Comparison of ENCODE assay signal across 35 cellular contexts in genomic region chr3:35437381-35437780, GRCh38.
"Had no signal": no experiment of that assay in that cellular context is flagged by ENCODE, and none has a peak within 500 bp of the region (broad histone marks: within the 10 kb centered on the region; RNA-seq: fewer than 3 reads in every experiment).

No MANE protein-coding gene starts in this region.

- H3K27ac Mint-ChIP-seq: activated B cell treated with CpG ODN at 0.5 μM for 24 hours; activated CD4-positive, alpha-beta memory T cell treated with anti-CD3 and anti-CD28 coated beads for 36 hours; activated CD4-positive, alpha-beta T cell treated with anti-CD3 and anti-CD28 coated beads, Interleukin-2, amount 10 ng/mL, durations not matched to agents 24 days and 14 days; activated CD8-positive, alpha-beta T cell treated with anti-CD3 and anti-CD28 coated beads for 36 hours; activated naive CD4-positive, alpha-beta T cell treated with anti-CD3 and anti-CD28 coated beads for 36 hours; activated naive CD4-positive, alpha-beta T cell treated with anti-CD3 and anti-CD28 coated beads, Interleukin-2, amount 50 U/mL, for 72 hours; activated naive CD8-positive, alpha-beta T cell treated with anti-CD3 and anti-CD28 coated beads for 36 hours; activated T-cell treated with anti-CD3 and anti-CD28 coated beads, Interleukin-2, amount 50 U/mL, for 72 hours; activated T-helper 1 cell treated with anti-CD3 and anti-CD28 coated beads, Interleukin-12 subunit alpha, Interleukin-12 subunit beta, Interleukin-2, Interleukin-4 antibody, amounts not matched to agents 30 ng/mL and 10 ng/mL and 1 ng/mL, durations not matched to agents 14 hours and 24 hours and 36 hours; activated T-helper 17 cell treated with anti-CD3 and anti-CD28 coated beads, Interleukin-2, amount 50 U/mL, for 72 hours; T-helper 1 cell treated with Interleukin-12 subunit alpha and Interleukin-12 subunit beta and Interleukin-4 antibody, amounts not matched to agents 30 μg/mL and 1 μg/mL, for 36 hours; T-helper 2 cell treated with Interferon-gamma antibody and Interleukin-4, amounts not matched to agents 5 μg/mL and 100 μg/mL, for 36 hours had no signal

- H3K27me3 Mint-ChIP-seq: activated B cell treated with CpG ODN at 0.5 μM for 24 hours; activated CD4-positive, alpha-beta memory T cell treated with anti-CD3 and anti-CD28 coated beads for 36 hours; activated CD4-positive, alpha-beta T cell treated with anti-CD3 and anti-CD28 coated beads, Interleukin-2, amount 10 ng/mL, durations not matched to agents 24 days and 14 days; activated CD8-positive, alpha-beta T cell treated with anti-CD3 and anti-CD28 coated beads for 36 hours; activated T-helper 17 cell treated with anti-CD3 and anti-CD28 coated beads, Interleukin-2, amount 50 U/mL, for 72 hours had no signal

- H3K27ac ChIP-seq: adrenal gland, body of pancreas, brain microvascular endothelial cell, breast epithelium, VCaP had no signal

- ATAC-seq: activated CD8-positive, alpha-beta T cell treated with anti-CD3 and anti-CD28 coated beads for 36 hours; activated naive CD4-positive, alpha-beta T cell treated with anti-CD3 and anti-CD28 coated beads, Interleukin-2, amount 50 U/mL, for 72 hours; activated T-cell treated with anti-CD3 and anti-CD28 coated beads, Interleukin-2, amount 50 U/mL, for 4 hours; activated T-cell treated with anti-CD3 and anti-CD28 coated beads, Interleukin-2, amount 50 U/mL, for 72 hours; activated T-helper 17 cell treated with anti-CD3 and anti-CD28 coated beads, Interleukin-2, amount 50 U/mL, for 72 hours; body of pancreas had no signal

- H3K4me1 Mint-ChIP-seq: activated B cell treated with CpG ODN at 0.5 μM for 24 hours; activated CD4-positive, alpha-beta T cell treated with anti-CD3 and anti-CD28 coated beads, Interleukin-2, amount 10 ng/mL, durations not matched to agents 24 days and 14 days; activated naive CD8-positive, alpha-beta T cell treated with anti-CD3 and anti-CD28 coated beads for 36 hours; activated T-helper 17 cell treated with anti-CD3 and anti-CD28 coated beads, Interleukin-2, amount 50 U/mL, for 72 hours had no signal

- H3K9me3 Mint-ChIP-seq: activated CD4-positive, alpha-beta T cell treated with anti-CD3 and anti-CD28 coated beads, Interleukin-2, amount 10 ng/mL, durations not matched to agents 24 days and 14 days; activated CD8-positive, alpha-beta T cell treated with anti-CD3 and anti-CD28 coated beads for 36 hours; activated naive CD4-positive, alpha-beta T cell treated with anti-CD3 and anti-CD28 coated beads for 36 hours; activated T-helper 1 cell treated with anti-CD3 and anti-CD28 coated beads, Interleukin-12 subunit alpha, Interleukin-12 subunit beta, Interleukin-2, Interleukin-4 antibody, amounts not matched to agents 30 ng/mL and 10 ng/mL and 1 ng/mL, durations not matched to agents 14 hours and 24 hours and 36 hours; T-helper 1 cell treated with Interleukin-12 subunit alpha and Interleukin-12 subunit beta and Interleukin-4 antibody, amounts not matched to agents 30 μg/mL and 1 μg/mL, for 36 hours had no signal

- H3K4me3 Mint-ChIP-seq: activated B cell treated with CpG ODN at 0.5 μM for 24 hours; activated CD4-positive, alpha-beta memory T cell treated with anti-CD3 and anti-CD28 coated beads for 36 hours; activated CD4-positive, alpha-beta T cell treated with anti-CD3 and anti-CD28 coated beads, Interleukin-2, amount 10 ng/mL, durations not matched to agents 24 days and 14 days; activated CD8-positive, alpha-beta T cell treated with anti-CD3 and anti-CD28 coated beads for 36 hours; activated naive CD4-positive, alpha-beta T cell treated with anti-CD3 and anti-CD28 coated beads for 36 hours; activated naive CD8-positive, alpha-beta T cell treated with anti-CD3 and anti-CD28 coated beads for 36 hours; activated T-cell treated with anti-CD3 and anti-CD28 coated beads, Interleukin-2, amount 50 U/mL, for 4 hours; activated T-cell treated with anti-CD3 and anti-CD28 coated beads, Interleukin-2, amount 50 U/mL, for 72 hours; activated T-helper 1 cell treated with anti-CD3 and anti-CD28 coated beads, Interleukin-12 subunit alpha, Interleukin-12 subunit beta, Interleukin-2, Interleukin-4 antibody, amounts not matched to agents 30 ng/mL and 10 ng/mL and 1 ng/mL, durations not matched to agents 14 hours and 24 hours and 36 hours; activated T-helper 17 cell treated with anti-CD3 and anti-CD28 coated beads, Interleukin-2, amount 50 U/mL, for 72 hours; T-helper 1 cell treated with Interleukin-12 subunit alpha and Interleukin-12 subunit beta and Interleukin-4 antibody, amounts not matched to agents 30 μg/mL and 1 μg/mL, for 36 hours; T-helper 2 cell treated with Interferon-gamma antibody and Interleukin-4, amounts not matched to agents 5 μg/mL and 100 μg/mL, for 36 hours had no signal

- DNase-seq: activated B cell treated with CpG ODN at 0.5 μM for 24 hours; activated CD4-positive, alpha-beta memory T cell treated with anti-CD3 and anti-CD28 coated beads for 36 hours; activated CD4-positive, alpha-beta T cell treated with anti-CD3 and anti-CD28 coated beads for 4 hours; activated CD4-positive, alpha-beta T cell treated with anti-CD3 and anti-CD28 coated beads, Interleukin-2, amount 10 ng/mL, durations not matched to agents 24 days and 14 days; activated CD4-positive, alpha-beta T cell treated with anti-CD3 and anti-CD28 coated beads, Interleukin-2, amount 50 U/mL, for 1 hour; activated CD4-positive, alpha-beta T cell treated with anti-CD3 and anti-CD28 coated beads, Interleukin-2, amount 50 U/mL, for 4 hours; activated CD4-positive, CD25-positive, alpha-beta regulatory T cell treated with anti-CD3 and anti-CD28 coated beads, Interleukin-2, amount 50 U/mL, for 72 hours; activated CD8-positive, alpha-beta memory T cell treated with anti-CD3 and anti-CD28 coated beads, Interleukin-2, amount 50 U/mL, for 4 hours; activated CD8-positive, alpha-beta T cell treated with anti-CD3 and anti-CD28 coated beads for 36 hours; activated effector memory CD4-positive, alpha-beta T cell treated with anti-CD3 and anti-CD28 coated beads, Interleukin-2, amount 50 U/mL, for 16 hours; activated gamma-delta T cell treated with Interleukin-2 at 50 U/mL for 16 hours; activated naive CD4-positive, alpha-beta T cell; activated naive CD4-positive, alpha-beta T cell treated with anti-CD3 and anti-CD28 coated beads for 36 hours; activated naive CD4-positive, alpha-beta T cell treated with anti-CD3 and anti-CD28 coated beads, Interleukin-2, amount 50 U/mL, for 16 hours; activated naive CD8-positive, alpha-beta T cell treated with anti-CD3 and anti-CD28 coated beads for 36 hours; activated T-cell treated with anti-CD3 and anti-CD28 coated beads for 4 hours; activated T-cell treated with anti-CD3 and anti-CD28 coated beads, Interleukin-2, amount 50 U/mL, for 1 hour; activated T-cell treated with anti-CD3 and anti-CD28 coated beads, Interleukin-2, amount 50 U/mL, for 4 hours; activated T-cell treated with anti-CD3 and anti-CD28 coated beads, Interleukin-2, amount 50 U/mL, for 72 hours; adrenal gland; amniotic stem cell; aorta; body of pancreas; brain microvascular endothelial cell; central memory CD4-positive, alpha-beta T cell; T-helper 1 cell; T-helper 2 cell; T-helper 9 cell had no signal

- H3K4me1 ChIP-seq: adrenal gland, body of pancreas, breast epithelium had no signal

- H3K27me3 ChIP-seq: adrenal gland, body of pancreas, brain microvascular endothelial cell, breast epithelium had no signal

- H3K9me3 ChIP-seq: adrenal gland, body of pancreas, breast epithelium had no signal

- H3K36me3 ChIP-seq: adrenal gland, brain microvascular endothelial cell, breast epithelium had no signal

- H3K36me3 Mint-ChIP-seq: activated CD4-positive, alpha-beta memory T cell treated with anti-CD3 and anti-CD28 coated beads for 36 hours; activated naive CD4-positive, alpha-beta T cell treated with anti-CD3 and anti-CD28 coated beads, Interleukin-2, amount 50 U/mL, for 72 hours; activated naive CD8-positive, alpha-beta T cell treated with anti-CD3 and anti-CD28 coated beads for 36 hours had no signal

- H3K4me3 ChIP-seq: adrenal gland, body of pancreas, breast epithelium had no signal
